In genomic region chr2:6073260-6074141, GRCh38 we compare ENCODE assay signal across 9 cellular contexts.
DNase-seq lines count a peak whose midpoint lies in the region; ATAC-seq and TF ChIP-seq lines count a peak whose summit lies in the region.
"Had no signal": no experiment of that assay in that cellular context is flagged by ENCODE, and none has a peak within 500 bp of the region (broad histone marks: within the 10 kb centered on the region; RNA-seq: fewer than 3 reads in every experiment).

No MANE protein-coding gene starts in this region.

- H3K27ac ChIP-seq in brain microvascular endothelial cell = peak overlapping the region; percentile 86

- BruUV-seq in MCF 10A (replicated peaks; lab: Mats Ljungman, UMichigan) = no TSS peak

- TF ChIP-seq CTCF in GM06990 (IDR thresholded peaks at IDR 0.05; ENCODE audit: insufficient read depth, low read length, poor library complexity, severe bottlenecking) = no peak
- no peak for TF ChIP-seq CTCF in brain microvascular endothelial cell (IDR thresholded peaks at IDR 0.05; ENCODE audit: low read depth, low read length, missing control alignments)
- no peak for TF ChIP-seq CTCF in MCF 10A (IDR thresholded peaks at IDR 0.05; ENCODE audit: unreplicated experiment)

- POLR2A ChIA-PET in MCF 10A (lab: Yijun Ruan, JAX) = interaction anchor here (0.5 kb wide), 1 partner anchor 25 kb away, joined by 3 read pairs; no protein-coding TSS in a partner anchor

- H3K4me3 ChIP-seq in GM06990 (replicated peaks; ENCODE audit: low read depth, low read length) (no peak overlapping the region), brain microvascular endothelial cell (ENCODE audit: low read depth, low read length) (no peak overlapping the region), neuron (ENCODE audit: low read length) (peak overlapping the region; percentile 46), HAP-1 (no peak overlapping the region)

- H3K4me3 Mint-ChIP-seq in MCF 10A (ENCODE audit: unreplicated experiment) = no peak overlapping the region
- H3K4me3 Mint-ChIP-seq: IgD-negative memory B cell had no signal

- H3K9me3 Mint-ChIP-seq in MCF 10A (ENCODE audit: unreplicated experiment) = no peaks in the 10 kb centered on the region
- H3K9me3 Mint-ChIP-seq: IgD-negative memory B cell had no signal

- peaks cover 10% of the 10 kb centered on the region for H3K4me1 Mint-ChIP-seq in MCF 10A (ENCODE audit: insufficient read depth, unreplicated experiment)
- H3K4me1 Mint-ChIP-seq: IgD-negative memory B cell had no signal

- no peaks in the 10 kb centered on the region for H3K9me3 ChIP-seq in neuron (ENCODE audit: low read length)
- no peaks in the 10 kb centered on the region for H3K9me3 ChIP-seq in HAP-1

- peak; percentile 13 for DNase-seq in GM06990 (ENCODE audit: extremely low read depth, insufficient read length)
- peak; percentile 63 for DNase-seq in NCI-H146 (lab: John Stamatoyannopoulos, UW)
- DNase-seq in brain microvascular endothelial cell = peak; percentile 77
- no peak for DNase-seq in activated T-cell treated with anti-CD3 and anti-CD28 coated beads, Interleukin-2, amount 50 U/mL, for 48 hours
- DNase-seq in HAP-1 (ENCODE audit: low spot score in 2 of 2) = no peak
- DNase-seq in MCF 10A (ENCODE audit: unreplicated experiment) = no peak

- in situ Hi-C loops in brain microvascular endothelial cell (cut with HindIII; ENCODE audit: low pct_ligation_motif_present, low sequenced_read_pairs) (no loop called here), HAP-1 (cut with MboI; ENCODE audit: low sequenced_read_pairs) (no loop called here)

- intact Hi-C loops in MCF 10A (cut with micrococcal nuclease) = no loop called here

- H3K27me3 ChIP-seq in GM06990 (replicated peaks; ENCODE audit: control insufficient read depth, insufficient read depth, low read length) (no peaks in the 10 kb centered on the region), brain microvascular endothelial cell (replicated peaks) (no peaks in the 10 kb centered on the region), neuron (ENCODE audit: insufficient read depth, low read length) (no peaks in the 10 kb centered on the region), HAP-1 (ENCODE audit: low read depth) (no peaks in the 10 kb centered on the region)

- no peak overlapping the region for H2AFZ ChIP-seq in neuron (ENCODE audit: low read depth, low read length)

- peaks cover 80% of the 10 kb centered on the region for H3K4me1 ChIP-seq in neuron (ENCODE audit: insufficient read depth, low read length)
- no peaks in the 10 kb centered on the region for H3K4me1 ChIP-seq in HAP-1

- CTCF ChIA-PET in MCF 10A (lab: Yijun Ruan, JAX) = no interaction called here

- H3K36me3 ChIP-seq in GM06990 (ENCODE audit: control insufficient read depth, insufficient read depth, low read length) (no peaks in the 10 kb centered on the region), brain microvascular endothelial cell (replicated peaks) (no peaks in the 10 kb centered on the region), neuron (ENCODE audit: insufficient read depth, low read length) (no peaks in the 10 kb centered on the region), HAP-1 (replicated peaks) (no peaks in the 10 kb centered on the region)

- H3K27ac Mint-ChIP-seq in MCF 10A (ENCODE audit: low read depth, unreplicated experiment) = no peak overlapping the region
- H3K27ac Mint-ChIP-seq: IgD-negative memory B cell had no signal

- H3K27me3 Mint-ChIP-seq in MCF 10A (ENCODE audit: insufficient read depth, unreplicated experiment) = no peaks in the 10 kb centered on the region
- H3K27me3 Mint-ChIP-seq: IgD-negative memory B cell had no signal

- no peaks in the 10 kb centered on the region for H3K36me3 Mint-ChIP-seq in MCF 10A (ENCODE audit: insufficient read depth, unreplicated experiment)
- H3K36me3 Mint-ChIP-seq: IgD-negative memory B cell had no signal

- no peak for ATAC-seq in HG03520 (IDR thresholded peaks at IDR 0.05; ENCODE audit: unreplicated experiment)

Comparison
In these comparisons a context has a peak if more than half of its experiments do, and no peak if none do; other contexts are left out.
1. DNase-seq: peak in GM06990 (single experiment), NCI-H146 (single experiment) and brain microvascular endothelial cell (single experiment); none in activated T-cell treated with anti-CD3 and anti-CD28 coated beads, Interleukin-2, amount 50 U/mL, for 48 hours (0 of 2), HAP-1 (0 of 2) and MCF 10A (single experiment).